ENCODE assay signal across 17 cellular contexts in the genomic region with DNA sequence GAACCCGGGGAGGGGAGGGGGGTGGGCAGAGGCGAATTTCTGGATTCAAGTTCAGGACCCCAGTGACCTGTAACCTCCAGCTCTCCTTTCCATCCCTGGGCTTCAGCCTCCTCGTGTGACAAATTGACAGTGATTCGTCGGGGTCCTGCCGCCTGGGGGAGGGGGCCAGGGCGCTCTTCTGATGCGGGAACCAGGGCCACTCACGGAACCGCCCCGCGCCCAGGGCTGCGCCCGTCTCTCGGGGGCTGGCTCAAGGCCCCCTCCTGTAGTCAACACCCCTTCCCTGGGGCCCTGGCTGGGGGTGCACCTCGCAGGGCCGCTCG.
DNase-seq lines count a peak whose midpoint lies in the region; ATAC-seq and TF ChIP-seq lines count a peak whose summit lies in the region.
"Had no signal": no experiment of that assay in that cellular context is flagged by ENCODE, and none has a peak within 500 bp of the region (broad histone marks: within the 10 kb centered on the region; RNA-seq: fewer than 3 reads in every experiment).

No MANE protein-coding gene starts in this region.

- no peaks in the 10 kb centered on the region for H3K79me2 ChIP-seq in neural cell (replicated peaks; ENCODE audit: insufficient read depth, low read length)
- H3K79me2 ChIP-seq in Karpas-422 (ENCODE audit: low read length): no peaks in the 10 kb centered on the region

- H3K27me3 ChIP-seq in heart right ventricle: peaks cover 11 to 75% (median 57%) of the 10 kb centered on the region in 7 donors
- peaks cover 78% of the 10 kb centered on the region for H3K27me3 ChIP-seq in endodermal cell (ENCODE audit: control insufficient read depth, insufficient read depth, low read length, poor library complexity, severe bottlenecking)
- H3K27me3 ChIP-seq in neural cell (ENCODE audit: insufficient read depth, low read depth, low read length): peaks cover 48% of the 10 kb centered on the region
- no peaks in the 10 kb centered on the region for H3K27me3 ChIP-seq in vagina
- no peaks in the 10 kb centered on the region for H3K27me3 ChIP-seq in Karpas-422 (ENCODE audit: low read length)

- TF ChIP-seq CTCF in heart right ventricle (IDR thresholded peaks at IDR 0.05): no peak
- TF ChIP-seq CTCF in endodermal cell (conservative IDR thresholded peaks at IDR 0.05): no peak
- TF ChIP-seq CTCF in neural cell (IDR thresholded peaks at IDR 0.05; ENCODE audit: poor library complexity, severe bottlenecking): no peak
- TF ChIP-seq CTCF in vagina (IDR thresholded peaks at IDR 0.05): no peak

- ATAC-seq in heart right ventricle (no peak), Right ventricle myocardium superior (ENCODE audit: poor library complexity) (no peak), HG03045 (IDR thresholded peaks at IDR 0.05; ENCODE audit: unreplicated experiment) (no peak), GM21381 (IDR thresholded peaks at IDR 0.05; ENCODE audit: unreplicated experiment) (no peak)
- ATAC-seq: activated naive CD8-positive, alpha-beta T cell treated with anti-CD3 and anti-CD28 coated beads, Interleukin-2, amount 50 U/mL, for 24 hours had no signal

- no peak for TF ChIP-seq POLR2A in vagina (IDR thresholded peaks at IDR 0.05)

- H2AFZ ChIP-seq in neural cell (ENCODE audit: low read depth, low read length) (no peak overlapping the region), Karpas-422 (ENCODE audit: low read length) (no peak overlapping the region)

- DNase-seq in heart right ventricle: no peak
- DNase-seq in Right ventricle myocardium superior: no peak
- DNase-seq in endodermal cell: no peak
- no peak for DNase-seq in vagina (ENCODE audit: extremely low spot score in 2 of 2)
- DNase-seq in Karpas-422: no peak
- DNase-seq: activated CD4-positive, alpha-beta T cell treated with anti-CD3 and anti-CD28 coated beads, Interleukin-2, amount 10 ng/mL, durations not matched to agents 7 days and 5 days; activated naive CD8-positive, alpha-beta T cell treated with anti-CD3 and anti-CD28 coated beads, Interleukin-2, amount 50 U/mL, for 24 hours; activated T-cell treated with anti-CD3 and anti-CD28 coated beads, Interleukin-2, amount 50 U/mL, for 48 hours; EL; NCI-H2081 treated with DMSO at 0.1 percent for 48 hours; NCI-H748 treated with DMSO at 0.1 percent for 48 hours; pancreas; stimulated activated CD4-positive, alpha-beta T cell treated with anti-CD3 and anti-CD28 coated beads, Interleukin-15, amount 100 ng/mL, for 24 hours had no signal

- intact Hi-C loops in heart right ventricle (cut with DNase I): loop anchor here in 1 of 10 donors (10.0 kb wide), 1 partner anchor 100 kb away; no protein-coding TSS in a partner anchor
- intact Hi-C loops in Right ventricle myocardium superior (cut with DNase I): no loop called here
- intact Hi-C loops in vagina (cut with DNase I): no loop called here

- no peaks in the 10 kb centered on the region for H4K20me1 ChIP-seq in neural cell (ENCODE audit: insufficient read depth)
- H4K20me1 ChIP-seq in Karpas-422 (ENCODE audit: insufficient read depth, low read depth, low read length): no peaks in the 10 kb centered on the region

- peak overlapping the region in 9 of 10 donors; percentile 33 to 62 (median 49) for H3K4me3 ChIP-seq in heart right ventricle
- H3K4me3 ChIP-seq in endodermal cell (ENCODE audit: low read length): peak overlapping the region; percentile 71
- H3K4me3 ChIP-seq in neural cell (ENCODE audit: low read length): peak overlapping the region; percentile 55
- H3K4me3 ChIP-seq in vagina: peak overlapping the region; percentile 25 to 41
- H3K4me3 ChIP-seq in Karpas-422 (ENCODE audit: low read length): no peak overlapping the region

- H3K9me3 Mint-ChIP-seq in endodermal cell: no peaks in the 10 kb centered on the region
- H3K9me3 Mint-ChIP-seq: activated CD4-positive, alpha-beta T cell treated with anti-CD3 and anti-CD28 coated beads, Interleukin-2, amount 10 ng/mL, durations not matched to agents 7 days and 5 days; activated naive CD8-positive, alpha-beta T cell treated with anti-CD3 and anti-CD28 coated beads, Interleukin-2, amount 50 U/mL, for 24 hours had no signal

- H3K36me3 ChIP-seq in heart right ventricle: no peaks in the 10 kb centered on the region
- H3K36me3 ChIP-seq in endodermal cell (ENCODE audit: control insufficient read depth, insufficient read depth, low read length): no peaks in the 10 kb centered on the region
- H3K36me3 ChIP-seq in neural cell (ENCODE audit: insufficient read depth, low read length): no peaks in the 10 kb centered on the region
- no peaks in the 10 kb centered on the region for H3K36me3 ChIP-seq in vagina
- H3K36me3 ChIP-seq in Karpas-422 (ENCODE audit: insufficient read depth, low read length): no peaks in the 10 kb centered on the region
- H3K36me3 ChIP-seq: pancreas had no signal

- 2 to 6% methylated on average over 18 of the region's 18 CpGs for WGBS in heart right ventricle, 2 donors
- 4% methylated on average over 18 of the region's 18 CpGs; no CpG with 5 or more reads in 1 of the 2 experiments for WGBS in endodermal cell (ENCODE audit: insufficient coverage in 1 of 2, insufficient read length in 1 of 2), 2 experiments

- no peaks in the 10 kb centered on the region for H3K9me2 ChIP-seq in neural cell (ENCODE audit: insufficient read depth, low read length)
- no peaks in the 10 kb centered on the region for H3K9me2 ChIP-seq in Karpas-422 (replicated peaks; ENCODE audit: insufficient read depth, low read length)

- peaks cover 82% of the 10 kb centered on the region for H3K27me3 Mint-ChIP-seq in endodermal cell (ENCODE audit: insufficient read depth)

- no peak for TF ChIP-seq RAD21 in neural cell (conservative IDR thresholded peaks at IDR 0.05)

- H3K27ac ChIP-seq in heart right ventricle: peak overlapping the region in 8 of 10 donors; percentile 35 to 80 (median 62)
- no peak overlapping the region for H3K27ac ChIP-seq in endodermal cell (ENCODE audit: low read depth, low read length)
- no peak overlapping the region for H3K27ac ChIP-seq in neural cell (ENCODE audit: low read length)
- no peak overlapping the region for H3K27ac ChIP-seq in vagina
- H3K27ac ChIP-seq in Karpas-422 (ENCODE audit: low read length): no peak overlapping the region
- H3K27ac ChIP-seq: pancreas, RWPE1 had no signal

- H3K9me3 ChIP-seq in heart right ventricle (no peaks in the 10 kb centered on the region), endodermal cell (ENCODE audit: control insufficient read depth, low read length) (no peaks in the 10 kb centered on the region), neural cell (ENCODE audit: low read length) (no peaks in the 10 kb centered on the region), vagina (no peaks in the 10 kb centered on the region), Karpas-422 (ENCODE audit: low read length) (no peaks in the 10 kb centered on the region)
- H3K9me3 ChIP-seq: pancreas had no signal

- H3K27ac Mint-ChIP-seq in endodermal cell: no peak overlapping the region
- H3K27ac Mint-ChIP-seq: activated CD4-positive, alpha-beta T cell treated with anti-CD3 and anti-CD28 coated beads, Interleukin-2, amount 10 ng/mL, durations not matched to agents 7 days and 5 days; activated naive CD8-positive, alpha-beta T cell treated with anti-CD3 and anti-CD28 coated beads, Interleukin-2, amount 50 U/mL, for 24 hours had no signal

- TF ChIP-seq EP300 in neural cell (conservative IDR thresholded peaks at IDR 0.05; ENCODE audit: poor library complexity, severe bottlenecking): no peak

- H3K4me2 ChIP-seq in neural cell (ENCODE audit: low read length) (no peak overlapping the region), Karpas-422 (ENCODE audit: low read depth, low read length, poor library complexity, severe bottlenecking) (no peak overlapping the region)

- H3K4me1 ChIP-seq in heart right ventricle: peaks cover 8 to 37% (median 16%) of the 10 kb centered on the region in 9 donors
- no peaks in the 10 kb centered on the region for H3K4me1 ChIP-seq in endodermal cell (ENCODE audit: control insufficient read depth, insufficient read depth, low read length)
- H3K4me1 ChIP-seq in vagina: no peaks in the 10 kb centered on the region
- no peaks in the 10 kb centered on the region for H3K4me1 ChIP-seq in Karpas-422 (ENCODE audit: low read length)
- H3K4me1 ChIP-seq: pancreas had no signal

- H3K9ac ChIP-seq in endodermal cell (ENCODE audit: extremely low read depth, low read length, poor library complexity, severe bottlenecking) (no peak overlapping the region), neural cell (ENCODE audit: low read length) (no peak overlapping the region), Karpas-422 (ENCODE audit: low read length) (no peak overlapping the region)

- H3K4me1 Mint-ChIP-seq in endodermal cell: peaks cover 13% of the 10 kb centered on the region
- H3K4me1 Mint-ChIP-seq: activated CD4-positive, alpha-beta T cell treated with anti-CD3 and anti-CD28 coated beads, Interleukin-2, amount 10 ng/mL, durations not matched to agents 7 days and 5 days had no signal

- H3K4me3 Mint-ChIP-seq in endodermal cell: peak overlapping the region; percentile 44
- H3K4me3 Mint-ChIP-seq: activated CD4-positive, alpha-beta T cell treated with anti-CD3 and anti-CD28 coated beads, Interleukin-2, amount 10 ng/mL, durations not matched to agents 7 days and 5 days; activated naive CD8-positive, alpha-beta T cell treated with anti-CD3 and anti-CD28 coated beads, Interleukin-2, amount 50 U/mL, for 24 hours had no signal

- H3F3A ChIP-seq in neural cell (ENCODE audit: insufficient read depth, low read length, poor library complexity, severe bottlenecking): no peaks in the 10 kb centered on the region

- no peaks in the 10 kb centered on the region for H3K36me3 Mint-ChIP-seq in endodermal cell (ENCODE audit: low read depth)

TF ChIP-seq in neural cell, 6 proteins besides CTCF, POLR2A, EP300 and RAD21:
- no peak for TF ChIP-seq POLR2AphosphoS5 (IDR thresholded peaks at IDR 0.05)
- no peak for TF ChIP-seq TAF1 (IDR thresholded peaks at IDR 0.05; ENCODE audit: low read depth)
- no peak for TF ChIP-seq SMC3 (conservative IDR thresholded peaks at IDR 0.05; ENCODE audit: poor library complexity)
- no peak for TF ChIP-seq EZH2 (IDR thresholded peaks at IDR 0.05; ENCODE audit: borderline replicate concordance, insufficient read depth, low read length, poor library complexity, severe bottlenecking)

Comparison
In these comparisons a context has a peak if more than half of its experiments do, and no peak if none do; other contexts are left out.
1. H3K27ac ChIP-seq: peak in heart right ventricle (8 of 10); none in endodermal cell (single experiment), neural cell (single experiment), vagina (single experiment) and Karpas-422 (single experiment).